Comparison of ENCODE assay signal across 1 cellular context in genomic region chr6:126123226-126123625, GRCh38.
TF ChIP-seq lines count a peak whose summit lies in the region.

No MANE protein-coding gene starts in this region.

TF ChIP-seq in K562, 482 proteins besides CTCF, POLR2A, EP300 and RAD21 (continued from another document and continues in another):
- no peak for TF ChIP-seq AFF4 (CRISPR knock-in tag; IDR thresholded peaks at IDR 0.05)
- peak; percentile 24; the same call in 1 of the 2 replicates for TF ChIP-seq MITF (IDR thresholded peaks at IDR 0.05)
- no peak for TF ChIP-seq USF1 (CRISPR knock-in tag; IDR thresholded peaks at IDR 0.05)
- TF ChIP-seq ZNF408 (CRISPR knock-in tag; IDR thresholded peaks at IDR 0.05; ENCODE audit: low read depth): no peak
- TF ChIP-seq THRAP3 (IDR thresholded peaks at IDR 0.05; ENCODE audit: borderline replicate concordance): no peak
- no peak for TF ChIP-seq CEBPG (CRISPR knock-in tag; IDR thresholded peaks at IDR 0.05)
- TF ChIP-seq CEBPG (tag; conservative IDR thresholded peaks at IDR 0.05 in 1 of 2, IDR thresholded peaks at IDR 0.05 in 1 of 2): no peak
- TF ChIP-seq CBX1 (IDR thresholded peaks at IDR 0.05; ENCODE audit: low read depth): no peak
- TF ChIP-seq OTX1 (CRISPR knock-in tag; IDR thresholded peaks at IDR 0.05): no peak
- TF ChIP-seq DMBX1 (CRISPR knock-in tag; IDR thresholded peaks at IDR 0.05; ENCODE audit: borderline replicate concordance): no peak
- no peak for TF ChIP-seq RBM39 (optimal IDR thresholded peaks at IDR 0.05; ENCODE audit: low read depth, low read length)
- TF ChIP-seq KLF13 (tag; IDR thresholded peaks at IDR 0.05; ENCODE audit: borderline replicate concordance, low read depth): no peak
- no peak for TF ChIP-seq HNRNPH1 (optimal IDR thresholded peaks at IDR 0.05; ENCODE audit: low read depth, low read length)
- TF ChIP-seq CREB1 (IDR thresholded peaks at IDR 0.05): peak; percentile 55; the same call in 1 of the 2 replicates
- no peak for TF ChIP-seq CREB1 (CRISPR knock-in tag; IDR thresholded peaks at IDR 0.05)
- TF ChIP-seq ZEB2 (IDR thresholded peaks at IDR 0.05): peak; percentile 68
- no peak for TF ChIP-seq SIN3B (IDR thresholded peaks at IDR 0.05; ENCODE audit: low read depth)
- no peak for TF ChIP-seq SP1 (CRISPR knock-in tag; IDR thresholded peaks at IDR 0.05)
- TF ChIP-seq ETV5 (CRISPR knock-in tag; IDR thresholded peaks at IDR 0.05; ENCODE audit: low read depth): no peak
- TF ChIP-seq FOXJ2 (tag; IDR thresholded peaks at IDR 0.05): no peak
- no peak for TF ChIP-seq GABPB1 (CRISPR knock-in tag; IDR thresholded peaks at IDR 0.05)
- TF ChIP-seq EWSR1 (IDR thresholded peaks at IDR 0.05; ENCODE audit: borderline replicate concordance, low read depth, partially characterized antibody): no peak
- TF ChIP-seq GATAD2A (IDR thresholded peaks at IDR 0.05): 0 out of 2 replicates have a peak, but pooled peaks have one; percentile 42
- TF ChIP-seq PCBP2 (IDR thresholded peaks at IDR 0.05; ENCODE audit: low read depth, low read length, poor library complexity, severe bottlenecking): no peak
- no peak for TF ChIP-seq TFAP4 (CRISPR knock-in tag; IDR thresholded peaks at IDR 0.05; ENCODE audit: borderline replicate concordance)
- TF ChIP-seq PTRF (tag; IDR thresholded peaks at IDR 0.05): no peak
- TF ChIP-seq CHD4 (IDR thresholded peaks at IDR 0.05; ENCODE audit: insufficient read depth, insufficient replicate concordance, low read depth, low read length, poor library complexity, severe bottlenecking): no peak
- 0 out of 4 replicates have a peak, but pooled peaks of 1 of the 2 experiments have one; percentile 42 for TF ChIP-seq ZMIZ1 (IDR thresholded peaks at IDR 0.05; ENCODE audit: low read depth in 2 of 2, low read length in 2 of 2)
- no peak for TF ChIP-seq ZNF324 (CRISPR knock-in tag; IDR thresholded peaks at IDR 0.05)
- TF ChIP-seq SOX6 (IDR thresholded peaks at IDR 0.05): peak; percentile 92
- no peak for TF ChIP-seq ZBTB2 (IDR thresholded peaks at IDR 0.05)
- TF ChIP-seq PCBP1 (IDR thresholded peaks at IDR 0.05; ENCODE audit: low read depth, low read length, poor library complexity, severe bottlenecking): no peak
- TF ChIP-seq MEIS2 (IDR thresholded peaks at IDR 0.05; ENCODE audit: partially characterized antibody): peak; percentile 68
- no peak for TF ChIP-seq THAP7 (CRISPR knock-in tag; IDR thresholded peaks at IDR 0.05)
- TF ChIP-seq ZNF785 (CRISPR knock-in tag; IDR thresholded peaks at IDR 0.05): no peak
- no peak for TF ChIP-seq TCFL5 (CRISPR knock-in tag; conservative IDR thresholded peaks at IDR 0.05)
- no peak for TF ChIP-seq PREB (CRISPR knock-in tag; IDR thresholded peaks at IDR 0.05)
- no peak for TF ChIP-seq SAFB (IDR thresholded peaks at IDR 0.05; ENCODE audit: borderline replicate concordance, low read depth, low read length)
- TF ChIP-seq FOXA1 (IDR thresholded peaks at IDR 0.05; ENCODE audit: borderline replicate concordance): no peak
- TF ChIP-seq KLF6 (CRISPR knock-in tag; IDR thresholded peaks at IDR 0.05; ENCODE audit: borderline replicate concordance): no peak
- no peak for TF ChIP-seq ZBTB43 (CRISPR knock-in tag; IDR thresholded peaks at IDR 0.05)
- TF ChIP-seq RBBP5 (IDR thresholded peaks at IDR 0.05; ENCODE audit: borderline replicate concordance, insufficient read depth, low read length, poor library complexity, severe bottlenecking): no peak
- TF ChIP-seq JUND (IDR thresholded peaks at IDR 0.05; ENCODE audit: borderline replicate concordance, low read depth, low read length): peak; percentile 61; the same call in 1 of the 2 replicates
- TF ChIP-seq JUND (tag; IDR thresholded peaks at IDR 0.05; ENCODE audit: borderline replicate concordance, low read depth, low read length): peak; percentile 69; the same call in 2 of the 3 replicates
- no peak for TF ChIP-seq STAT6 (CRISPR knock-in tag; IDR thresholded peaks at IDR 0.05)
- peak; percentile 87 for TF ChIP-seq SMARCE1 (IDR thresholded peaks at IDR 0.05)
- TF ChIP-seq POLR2AphosphoS5 (IDR thresholded peaks at IDR 0.05; ENCODE audit: control insufficient read depth, insufficient read depth, low read depth, low read length): peak; percentile 74
- TF ChIP-seq PHF20 (IDR thresholded peaks at IDR 0.05; ENCODE audit: partially characterized antibody): no peak
- no peak for TF ChIP-seq RBM15 (IDR thresholded peaks at IDR 0.05; ENCODE audit: insufficient read depth, low read length)
- TF ChIP-seq NFATC3 (IDR thresholded peaks at IDR 0.05): no peak
- TF ChIP-seq PTTG1 (tag; IDR thresholded peaks at IDR 0.05; ENCODE audit: low read depth): no peak
